In the genomic region with DNA sequence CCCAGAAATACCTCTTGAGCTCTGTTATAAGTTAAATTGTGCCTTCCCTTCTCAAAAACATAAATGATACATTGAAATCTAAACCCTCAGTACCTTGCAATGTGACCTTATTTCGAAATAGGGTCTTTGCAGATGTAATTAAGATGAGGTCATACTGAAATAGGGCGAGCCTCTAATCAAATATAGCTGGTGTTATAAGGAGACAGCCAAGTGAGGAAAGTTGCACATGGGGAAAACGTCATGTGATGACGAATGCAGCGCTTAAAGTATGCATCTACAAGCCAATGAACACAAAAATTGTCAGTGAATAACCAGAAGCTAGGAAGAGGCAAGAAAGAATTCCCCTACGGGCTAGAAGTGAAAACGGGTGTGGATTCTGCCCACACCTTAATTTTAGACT, we compare ENCODE assay signal across 17 cellular contexts.
"Had no signal": no experiment of that assay in that cellular context is flagged by ENCODE, and none has a peak within 500 bp of the region (broad histone marks: within the 10 kb centered on the region; RNA-seq: fewer than 3 reads in every experiment).

No MANE protein-coding gene starts in this region.

- DNase-seq: activated CD4-positive, alpha-beta memory T cell treated with anti-CD3 and anti-CD28 coated beads, Interleukin-2, amount 10 ng/mL, durations not matched to agents 7 days and 5 days; activated naive CD4-positive, alpha-beta T cell; dermis blood vessel endothelial cell; erythroblast; kidney; left ventricle myocardium superior; mesendoderm; nephron progenitor cell; stimulated activated CD4-positive, alpha-beta T cell treated with anti-CD3 and anti-CD28 coated beads, Interleukin-15, amount 100 ng/mL, for 24 hours; stimulated activated CD4-positive, alpha-beta T cell treated with anti-CD3 and anti-CD28 coated beads, Interleukin-4, amount 100 ng/mL, for 24 hours; stimulated activated naive CD8-positive, alpha-beta T cell treated with anti-CD3 and anti-CD28 coated beads, Interleukin-15, amount 100 ng/mL, for 72 hours; T-cell; T1000; thyroid gland had no signal

- H3K27me3 ChIP-seq: gastroesophageal sphincter, thyroid gland had no signal

- H3K4me1 Mint-ChIP-seq: activated CD4-positive, alpha-beta memory T cell treated with anti-CD3 and anti-CD28 coated beads, Interleukin-2, amount 10 ng/mL, durations not matched to agents 7 days and 5 days; central memory CD8-positive, alpha-beta T cell; nephron progenitor cell; stimulated activated naive CD8-positive, alpha-beta T cell treated with anti-CD3 and anti-CD28 coated beads, Interleukin-15, amount 100 ng/mL, for 72 hours; T-cell had no signal

- H3K4me3 ChIP-seq: gastroesophageal sphincter, thyroid gland had no signal

- H3K4me3 Mint-ChIP-seq: activated CD4-positive, alpha-beta memory T cell treated with anti-CD3 and anti-CD28 coated beads, Interleukin-2, amount 10 ng/mL, durations not matched to agents 7 days and 5 days; central memory CD8-positive, alpha-beta T cell; nephron progenitor cell; stimulated activated naive CD8-positive, alpha-beta T cell treated with anti-CD3 and anti-CD28 coated beads, Interleukin-15, amount 100 ng/mL, for 72 hours; T-cell had no signal

- H3K4me1 ChIP-seq: gastroesophageal sphincter, thyroid gland had no signal

- H3K27ac Mint-ChIP-seq: activated CD4-positive, alpha-beta memory T cell treated with anti-CD3 and anti-CD28 coated beads, Interleukin-2, amount 10 ng/mL, durations not matched to agents 7 days and 5 days; nephron progenitor cell; stimulated activated naive CD8-positive, alpha-beta T cell treated with anti-CD3 and anti-CD28 coated beads, Interleukin-15, amount 100 ng/mL, for 72 hours; T-cell had no signal

- H3K27me3 Mint-ChIP-seq: activated CD4-positive, alpha-beta memory T cell treated with anti-CD3 and anti-CD28 coated beads, Interleukin-2, amount 10 ng/mL, durations not matched to agents 7 days and 5 days; central memory CD8-positive, alpha-beta T cell; stimulated activated naive CD8-positive, alpha-beta T cell treated with anti-CD3 and anti-CD28 coated beads, Interleukin-15, amount 100 ng/mL, for 72 hours; T-cell had no signal

- H3K36me3 ChIP-seq: gastroesophageal sphincter, thyroid gland had no signal

- ATAC-seq: gastroesophageal sphincter; left ventricle myocardium superior; stimulated activated naive CD8-positive, alpha-beta T cell treated with anti-CD3 and anti-CD28 coated beads, Interleukin-15, amount 100 ng/mL, for 72 hours; T-cell had no signal

- H3K27ac ChIP-seq: gastroesophageal sphincter, thyroid gland, VCaP had no signal

- H3K36me3 Mint-ChIP-seq: T-cell had no signal

- H3K9me3 ChIP-seq: gastroesophageal sphincter, thyroid gland had no signal
